ENCODE assay signal across 8 cellular contexts in the genomic region with DNA sequence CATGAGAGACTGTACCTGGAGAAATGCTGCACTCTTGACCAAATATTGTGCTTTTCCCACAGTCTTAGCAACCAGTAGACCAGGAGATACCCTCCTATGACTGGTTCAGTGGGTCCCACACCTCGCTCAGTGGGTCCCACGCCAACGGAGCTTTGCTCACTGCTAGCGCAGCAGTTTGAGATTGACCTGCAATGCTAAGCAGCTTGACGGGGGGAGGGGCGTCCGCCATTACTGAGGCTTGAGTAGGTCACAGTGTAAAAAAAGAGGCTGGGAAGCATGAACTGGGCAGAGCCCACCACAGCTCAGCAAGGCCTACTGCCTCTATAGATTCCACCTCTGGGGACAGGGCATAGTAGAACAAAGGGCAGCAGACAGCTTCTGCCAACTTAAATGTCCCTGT.
"Had no signal": no experiment of that assay in that cellular context is flagged by ENCODE, and none has a peak within 500 bp of the region (broad histone marks: within the 10 kb centered on the region; RNA-seq: fewer than 3 reads in every experiment).

No MANE protein-coding gene starts in this region.

- FAIRE-seq: HTR-8/SVneo had no signal

- H3K9me3 ChIP-seq: HAP-1 had no signal

- H3K9ac ChIP-seq: GM23248 had no signal

- H3K4me3 ChIP-seq: GM23248, HAP-1 had no signal

- H3K27ac ChIP-seq: GM23248 had no signal

- ATAC-seq: HCT116 had no signal

- DNase-seq: GM23248, H7, HFFc6, IMR-90, KBM-7 had no signal

- H2AFZ ChIP-seq: GM23248 had no signal

- H3K36me3 ChIP-seq: HAP-1 had no signal
